Comparison of ENCODE assay signal across 38 cellular contexts in genomic region chr20:46755483-46756417, GRCh38. TPM values are rescaled to one million over a fixed set of nuclear protein-coding genes. Genes with fewer than 3 reads are reported as not detected.
"Had no signal": no experiment of that assay in that cellular context is flagged by ENCODE, and none has a peak within 500 bp of the region (broad histone marks: within the 10 kb centered on the region; RNA-seq: fewer than 3 reads in every experiment).

No MANE protein-coding gene starts in this region.

- H3K27ac Mint-ChIP-seq: activated B cell treated with CpG ODN at 0.5 μM for 24 hours; activated CD8-positive, alpha-beta memory T cell treated with anti-CD3 and anti-CD28 coated beads, Interleukin-2, amount 10 ng/mL, durations not matched to agents 7 days and 5 days; activated CD8-positive, alpha-beta T cell treated with anti-CD3 and anti-CD28 coated beads for 36 hours; activated naive CD4-positive, alpha-beta T cell treated with anti-CD3 and anti-CD28 coated beads for 36 hours; activated naive CD4-positive, alpha-beta T cell treated with anti-CD3 and anti-CD28 coated beads, Interleukin-2, amount 50 U/mL, for 24 hours; activated naive CD8-positive, alpha-beta T cell treated with anti-CD3 and anti-CD28 coated beads for 36 hours; activated naive CD8-positive, alpha-beta T cell treated with anti-CD3 and anti-CD28 coated beads, Interleukin-2, amount 50 U/mL, for 24 hours; activated T-helper 1 cell treated with anti-CD3 and anti-CD28 coated beads, Interleukin-12 subunit alpha, Interleukin-12 subunit beta, Interleukin-2, Interleukin-4 antibody, amounts not matched to agents 30 ng/mL and 10 ng/mL and 1 ng/mL, durations not matched to agents 14 hours and 24 hours and 36 hours; activated T-helper 2 cell treated with anti-CD3 and anti-CD28 coated beads, Interferon-gamma antibody, Interleukin-2, Interleukin-4, amounts not matched to agents 10 μg/mL and 5 μg/mL and 100 μg/mL, durations not matched to agents 14 hours and 24 hours and 36 hours; T-helper 17 cell; T-helper 2 cell treated with Interferon-gamma antibody and Interleukin-4, amounts not matched to agents 5 μg/mL and 100 μg/mL, for 36 hours had no signal

- H3K36me3 Mint-ChIP-seq: activated CD8-positive, alpha-beta memory T cell treated with anti-CD3 and anti-CD28 coated beads, Interleukin-2, amount 10 ng/mL, durations not matched to agents 7 days and 5 days; activated naive CD4-positive, alpha-beta T cell treated with anti-CD3 and anti-CD28 coated beads, Interleukin-2, amount 50 U/mL, for 24 hours; activated naive CD8-positive, alpha-beta T cell treated with anti-CD3 and anti-CD28 coated beads for 36 hours had no signal

- H3K27ac ChIP-seq: adrenal gland, body of pancreas, epithelial cell of prostate, esophagus squamous epithelium, gastroesophageal sphincter, WERI-Rb-1 had no signal

- H3K4me1 ChIP-seq: adrenal gland, body of pancreas had no signal

- ATAC-seq: activated CD4-positive, CD25-positive, alpha-beta regulatory T cell treated with anti-CD3 and anti-CD28 coated beads, Interleukin-2, amount 50 U/mL, for 24 hours; activated CD8-positive, alpha-beta memory T cell treated with anti-CD3 and anti-CD28 coated beads, Interleukin-2, amount 10 ng/mL, durations not matched to agents 7 days and 5 days; activated CD8-positive, alpha-beta T cell treated with anti-CD3 and anti-CD28 coated beads for 36 hours; activated naive CD8-positive, alpha-beta T cell treated with anti-CD3 and anti-CD28 coated beads, Interleukin-2, amount 50 U/mL, for 24 hours; body of pancreas; gastroesophageal sphincter; T-helper 17 cell had no signal

- DNase-seq: activated B cell treated with CpG ODN at 0.5 μM for 24 hours; activated CD4-positive, alpha-beta T cell treated with anti-CD3 and anti-CD28 coated beads for 48 hours; activated CD4-positive, alpha-beta T cell treated with anti-CD3 and anti-CD28 coated beads, Interleukin-2, amount 50 U/mL, for 1 hour; activated CD4-positive, alpha-beta T cell treated with anti-CD3 and anti-CD28 coated beads, Interleukin-2, amount 50 U/mL, for 48 hours; activated CD8-positive, alpha-beta memory T cell treated with anti-CD3 and anti-CD28 coated beads, Interleukin-2, amount 10 ng/mL, durations not matched to agents 7 days and 5 days; activated CD8-positive, alpha-beta memory T cell treated with anti-CD3 and anti-CD28 coated beads, Interleukin-2, amount 50 U/mL, for 4 hours; activated CD8-positive, alpha-beta T cell treated with anti-CD3 and anti-CD28 coated beads for 36 hours; activated effector memory CD4-positive, alpha-beta T cell treated with anti-CD3 and anti-CD28 coated beads, Interleukin-2, amount 50 U/mL, for 16 hours; activated naive CD4-positive, alpha-beta T cell treated with anti-CD3 and anti-CD28 coated beads for 36 hours; activated naive CD8-positive, alpha-beta T cell treated with anti-CD3 and anti-CD28 coated beads for 36 hours; activated naive CD8-positive, alpha-beta T cell treated with anti-CD3 and anti-CD28 coated beads, Interleukin-2, amount 50 U/mL, for 24 hours; activated T-cell treated with anti-CD3 and anti-CD28 coated beads, Interleukin-2, amount 50 U/mL, for 1 hour; activated T-cell treated with anti-CD3 and anti-CD28 coated beads, Interleukin-2, amount 50 U/mL, for 48 hours; adrenal gland; amygdala; aorta; body of pancreas; caudate nucleus; cortex of kidney; dermis blood vessel endothelial cell; effector CD4-positive, alpha-beta T cell; esophagus squamous epithelium; foreskin melanocyte; head of caudate nucleus; T-helper 1 cell; T-helper 17 cell; T1000; WERI-Rb-1 had no signal

- H3K36me3 ChIP-seq: adrenal gland, esophagus squamous epithelium, gastroesophageal sphincter, WERI-Rb-1 had no signal

- H3K9me3 ChIP-seq: adrenal gland, body of pancreas, esophagus squamous epithelium, gastroesophageal sphincter had no signal

- FAIRE-seq: colon, endometrium, endothelial cell of umbilical vein had no signal

- H3K4me3 Mint-ChIP-seq: activated B cell treated with CpG ODN at 0.5 μM for 24 hours; activated CD8-positive, alpha-beta memory T cell treated with anti-CD3 and anti-CD28 coated beads, Interleukin-2, amount 10 ng/mL, durations not matched to agents 7 days and 5 days; activated CD8-positive, alpha-beta T cell treated with anti-CD3 and anti-CD28 coated beads for 36 hours; activated naive CD4-positive, alpha-beta T cell treated with anti-CD3 and anti-CD28 coated beads for 36 hours; activated naive CD4-positive, alpha-beta T cell treated with anti-CD3 and anti-CD28 coated beads, Interleukin-2, amount 50 U/mL, for 24 hours; activated naive CD8-positive, alpha-beta T cell treated with anti-CD3 and anti-CD28 coated beads for 36 hours; activated naive CD8-positive, alpha-beta T cell treated with anti-CD3 and anti-CD28 coated beads, Interleukin-2, amount 50 U/mL, for 24 hours; activated T-helper 1 cell treated with anti-CD3 and anti-CD28 coated beads, Interleukin-12 subunit alpha, Interleukin-12 subunit beta, Interleukin-2, Interleukin-4 antibody, amounts not matched to agents 30 ng/mL and 10 ng/mL and 1 ng/mL, durations not matched to agents 14 hours and 24 hours and 36 hours; T-helper 17 cell; T-helper 2 cell treated with Interferon-gamma antibody and Interleukin-4, amounts not matched to agents 5 μg/mL and 100 μg/mL, for 36 hours had no signal

- H3K4me1 Mint-ChIP-seq: activated naive CD8-positive, alpha-beta T cell treated with anti-CD3 and anti-CD28 coated beads, Interleukin-2, amount 50 U/mL, for 24 hours had no signal

- H3K27me3 ChIP-seq: body of pancreas had no signal

- H3K4me3 ChIP-seq: adrenal gland, body of pancreas, esophagus squamous epithelium, gastroesophageal sphincter had no signal

- H3K9me3 Mint-ChIP-seq: activated B cell treated with CpG ODN at 0.5 μM for 24 hours; activated CD8-positive, alpha-beta T cell treated with anti-CD3 and anti-CD28 coated beads for 36 hours; activated naive CD4-positive, alpha-beta T cell treated with anti-CD3 and anti-CD28 coated beads for 36 hours; activated naive CD4-positive, alpha-beta T cell treated with anti-CD3 and anti-CD28 coated beads, Interleukin-2, amount 50 U/mL, for 24 hours; activated naive CD8-positive, alpha-beta T cell treated with anti-CD3 and anti-CD28 coated beads for 36 hours; activated naive CD8-positive, alpha-beta T cell treated with anti-CD3 and anti-CD28 coated beads, Interleukin-2, amount 50 U/mL, for 24 hours; activated T-helper 1 cell treated with anti-CD3 and anti-CD28 coated beads, Interleukin-12 subunit alpha, Interleukin-12 subunit beta, Interleukin-2, Interleukin-4 antibody, amounts not matched to agents 30 ng/mL and 10 ng/mL and 1 ng/mL, durations not matched to agents 14 hours and 24 hours and 36 hours; activated T-helper 2 cell treated with anti-CD3 and anti-CD28 coated beads, Interferon-gamma antibody, Interleukin-2, Interleukin-4, amounts not matched to agents 10 μg/mL and 5 μg/mL and 100 μg/mL, durations not matched to agents 14 hours and 24 hours and 36 hours; T-helper 2 cell treated with Interferon-gamma antibody and Interleukin-4, amounts not matched to agents 5 μg/mL and 100 μg/mL, for 36 hours had no signal

RNA-seq across cellular contexts. Expression of gene SLC2A10, which starts 46.3 kb away (rescaled TPM):
- total RNA-seq: activated B cell treated with CpG ODN at 0.5 μM for 24 hours; activated CD8-positive, alpha-beta memory T cell treated with anti-CD3 and anti-CD28 coated beads, Interleukin-2, amount 10 ng/mL, durations not matched to agents 7 days and 5 days; activated CD8-positive, alpha-beta T cell treated with anti-CD3 and anti-CD28 coated beads for 36 hours; activated naive CD4-positive, alpha-beta T cell treated with anti-CD3 and anti-CD28 coated beads for 36 hours; activated T-helper 1 cell treated with anti-CD3 and anti-CD28 coated beads, Interleukin-12 subunit alpha, Interleukin-12 subunit beta, Interleukin-2, Interleukin-4 antibody, amounts not matched to agents 30 ng/mL and 10 ng/mL and 1 ng/mL, durations not matched to agents 14 hours and 24 hours and 36 hours; activated T-helper 2 cell treated with anti-CD3 and anti-CD28 coated beads, Interferon-gamma antibody, Interleukin-2, Interleukin-4, amounts not matched to agents 10 μg/mL and 5 μg/mL and 100 μg/mL, durations not matched to agents 14 hours and 24 hours and 36 hours; T-helper 17 cell had no signal
